Comparison of ENCODE assay signal across 9 cellular contexts in the genomic region with DNA sequence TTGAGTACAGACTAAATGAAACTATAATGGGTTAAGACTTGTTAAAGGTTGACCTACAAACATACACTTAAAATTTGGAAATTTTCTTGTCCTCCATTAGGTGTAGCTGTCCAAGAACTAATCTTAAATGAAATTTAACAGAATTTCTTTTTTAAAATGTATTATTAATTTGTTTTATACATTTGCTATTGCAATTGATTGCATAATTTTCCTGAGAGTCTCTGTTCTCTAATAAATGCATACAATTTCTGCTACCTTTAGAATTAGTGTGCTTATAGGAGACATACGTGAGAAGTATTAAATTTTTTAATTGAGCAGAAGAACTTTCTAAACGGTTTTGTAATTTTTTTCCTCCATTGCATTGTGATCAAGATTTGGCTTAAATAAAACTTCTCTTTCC. TPM values are rescaled to one million over a fixed set of nuclear protein-coding genes. Genes with fewer than 3 reads are reported as not detected.
DNase-seq lines count a peak whose midpoint lies in the region; ATAC-seq and TF ChIP-seq lines count a peak whose summit lies in the region.
"Had no signal": no experiment of that assay in that cellular context is flagged by ENCODE, and none has a peak within 500 bp of the region (broad histone marks: within the 10 kb centered on the region; RNA-seq: fewer than 3 reads in every experiment).

No MANE protein-coding gene starts in this region.

- H3K4me3 ChIP-seq in ascending aorta, result peak overlapping the region; percentile 67 to 95

- H3K9me3 ChIP-seq in ascending aorta, result no peaks in the 10 kb centered on the region

- H3K4me1 Mint-ChIP-seq in stimulated activated naive CD8-positive, alpha-beta T cell treated with anti-CD3 and anti-CD28 coated beads, Interleukin-15, Interleukin-2, amounts not matched to agents 100 ng/mL and 50 ng/mL, for 24 hours (ENCODE audit: low read depth), result peaks cover 28% of the 10 kb centered on the region
- peaks cover 12% of the 10 kb centered on the region for H3K4me1 Mint-ChIP-seq in memory B cell

- peaks cover 4% of the 10 kb centered on the region for H3K36me3 Mint-ChIP-seq in stimulated activated naive CD8-positive, alpha-beta T cell treated with anti-CD3 and anti-CD28 coated beads, Interleukin-15, Interleukin-2, amounts not matched to agents 100 ng/mL and 50 ng/mL, for 24 hours (ENCODE audit: low read depth)
- peaks cover 11% of the 10 kb centered on the region for H3K36me3 Mint-ChIP-seq in memory B cell

- H3K27ac ChIP-seq in ascending aorta, result peak overlapping the region in 1 of 2 donors; percentile 89

- H3K36me3 ChIP-seq in ascending aorta, result peaks cover 4 to 9% of the 10 kb centered on the region in 2 donors

- H3K4me3 Mint-ChIP-seq in stimulated activated naive CD8-positive, alpha-beta T cell treated with anti-CD3 and anti-CD28 coated beads, Interleukin-15, Interleukin-2, amounts not matched to agents 100 ng/mL and 50 ng/mL, for 24 hours, result peak overlapping the region; percentile 95
- H3K4me3 Mint-ChIP-seq in memory B cell, result peak overlapping the region; percentile 97

- H3K27ac Mint-ChIP-seq in stimulated activated naive CD8-positive, alpha-beta T cell treated with anti-CD3 and anti-CD28 coated beads, Interleukin-15, Interleukin-2, amounts not matched to agents 100 ng/mL and 50 ng/mL, for 24 hours, result peak overlapping the region; percentile 95
- peak overlapping the region; percentile 80 for H3K27ac Mint-ChIP-seq in memory B cell

- H3K4me1 ChIP-seq in ascending aorta, result peaks cover 0 to 5% of the 10 kb centered on the region in 2 donors

- no peak for DNase-seq in stimulated activated naive CD8-positive, alpha-beta T cell treated with anti-CD3 and anti-CD28 coated beads, Interleukin-15, Interleukin-2, amounts not matched to agents 100 U/mL and 50 U/mL, for 24 hours
- DNase-seq in ascending aorta (ENCODE audit: low spot score in 2 of 2) (no peak), memory B cell (ENCODE audit: low spot score in 2 of 2) (no peak), GM10266 (ENCODE audit: extremely low spot score) (no peak), COLO668 (lab: John Stamatoyannopoulos, UW; ENCODE audit: unreplicated experiment) (no peak), kidney glomerular epithelial cell (lab: John Stamatoyannopoulos, UW) (no peak)
- DNase-seq: DMS153 had no signal

- no peaks in the 10 kb centered on the region for H3K9me3 Mint-ChIP-seq in stimulated activated naive CD8-positive, alpha-beta T cell treated with anti-CD3 and anti-CD28 coated beads, Interleukin-15, Interleukin-2, amounts not matched to agents 100 ng/mL and 50 ng/mL, for 24 hours
- no peaks in the 10 kb centered on the region for H3K9me3 Mint-ChIP-seq in memory B cell

- intact Hi-C loops in ascending aorta (cut with DNase I), result loop anchor here (10.0 kb wide), 2 partner anchors 620 to 940 kb away; partner anchors contain the start of gene LMBRD1

- no peak for ATAC-seq in stimulated activated naive CD8-positive, alpha-beta T cell treated with anti-CD3 and anti-CD28 coated beads, Interleukin-15, Interleukin-2, amounts not matched to agents 100 U/mL and 50 U/mL, for 24 hours
- no peak for ATAC-seq in memory B cell (ENCODE audit: low read depth)
- no peak for ATAC-seq in GM21390 (IDR thresholded peaks at IDR 0.05; ENCODE audit: unreplicated experiment)

- no peaks in the 10 kb centered on the region for H3K27me3 ChIP-seq in ascending aorta

- peaks cover 9% of the 10 kb centered on the region for H3K27me3 Mint-ChIP-seq in stimulated activated naive CD8-positive, alpha-beta T cell treated with anti-CD3 and anti-CD28 coated beads, Interleukin-15, Interleukin-2, amounts not matched to agents 100 ng/mL and 50 ng/mL, for 24 hours
- H3K27me3 Mint-ChIP-seq in memory B cell, result no peaks in the 10 kb centered on the region

- no peak for TF ChIP-seq CTCF in ascending aorta (IDR thresholded peaks at IDR 0.05)
- no peak for TF ChIP-seq CTCF in GM10266 (IDR thresholded peaks at IDR 0.05; ENCODE audit: control insufficient read depth, insufficient read depth, low read depth, missing control alignments)

RNA-seq across cellular contexts. Expression of gene FAM135A, which starts 1.5 kb away (rescaled TPM):
- total RNA-seq in ascending aorta, result 10.7 TPM
